ENCODE assay signal across 8 cellular contexts in the genomic region with DNA sequence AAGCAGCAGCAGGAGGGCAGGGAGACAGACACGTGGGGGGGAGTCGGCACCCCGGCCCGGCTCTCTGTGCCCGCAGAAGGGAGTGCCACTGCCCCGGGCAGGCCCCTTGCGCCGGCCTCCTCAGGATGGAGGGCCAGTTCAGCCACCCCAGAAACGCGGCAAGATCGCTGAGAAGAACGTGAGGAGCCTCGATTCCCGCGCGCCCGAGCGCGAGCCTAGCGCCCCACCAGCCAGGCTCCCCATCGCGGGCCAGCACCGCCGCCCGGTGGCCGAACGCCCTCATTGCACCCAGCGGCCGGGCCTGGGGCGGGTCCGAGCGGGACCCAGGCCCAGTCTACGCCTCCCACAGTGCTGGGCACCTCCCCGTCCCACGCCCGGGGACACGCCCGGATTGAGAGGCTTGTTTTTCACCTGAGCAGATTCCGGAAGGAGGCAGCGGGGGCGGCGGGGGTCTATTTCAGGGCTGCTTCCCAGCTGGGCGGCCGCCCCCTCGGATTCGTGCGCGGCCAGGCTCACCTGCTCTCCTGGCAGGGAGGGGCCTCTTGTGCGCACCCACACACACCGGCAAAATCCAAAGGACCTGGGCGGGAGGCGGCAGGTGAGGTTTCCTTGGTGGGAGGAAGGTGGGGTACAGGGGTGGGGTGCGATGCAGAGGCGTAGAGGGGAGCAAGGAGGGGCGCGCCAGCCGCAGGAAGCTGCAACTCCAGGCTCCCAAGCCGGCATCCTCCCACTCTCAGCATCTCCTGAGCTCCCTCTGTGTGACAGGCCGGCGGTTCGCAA. TPM values are rescaled to one million over a fixed set of nuclear protein-coding genes. Genes with fewer than 3 reads are reported as not detected.
DNase-seq lines count a peak whose midpoint lies in the region.

No MANE protein-coding gene starts in this region.

- DNase-seq in NCI-H1417 (lab: John Stamatoyannopoulos, UW), result peak; percentile 52 to 71 (median 63)
- no peak for DNase-seq in NCI-H1417 treated with DMSO at 0.1 percent for 48 hours (lab: John Stamatoyannopoulos, UW)
- peak; percentile 42 for DNase-seq in NCI-H128 (lab: John Stamatoyannopoulos, UW; ENCODE audit: unreplicated experiment)
- peak; percentile 67 for DNase-seq in activated CD4-positive, alpha-beta T cell treated with anti-CD3 and anti-CD28 coated beads, Interleukin-2, amount 50 U/mL, for 1 hour
- DNase-seq in dermis blood vessel endothelial cell, result peak; percentile 59
- DNase-seq in lung microvascular endothelial cell (ENCODE audit: low read depth in 2 of 2), result peak; percentile 41 to 42
- peak; percentile 45 to 54 for DNase-seq in stimulated activated CD8-positive, alpha-beta memory T cell treated with anti-CD3 and anti-CD28 coated beads, Interleukin-15, amount 100 ng/mL, for 48 hours (ENCODE audit: low read depth in 2 of 2)
- DNase-seq in pons (ENCODE audit: low spot score), result no peak

RNA-seq across cellular contexts. Expression of a gene that starts 9.0 kb away (rescaled TPM):
- total RNA-seq in dermis blood vessel endothelial cell (not detected in 2 replicates), lung microvascular endothelial cell (not detected in 2 replicates)

Comparison
In these comparisons a context has a peak if more than half of its experiments do, and no peak if none do; other contexts are left out.
1. DNase-seq: peak in NCI-H1417 (3 of 3), NCI-H128 (single experiment), activated CD4-positive, alpha-beta T cell treated with anti-CD3 and anti-CD28 coated beads, Interleukin-2, amount 50 U/mL, for 1 hour (single experiment), dermis blood vessel endothelial cell (single experiment), lung microvascular endothelial cell (2 of 2) and stimulated activated CD8-positive, alpha-beta memory T cell treated with anti-CD3 and anti-CD28 coated beads, Interleukin-15, amount 100 ng/mL, for 48 hours (2 of 2); none in NCI-H1417 treated with DMSO at 0.1 percent for 48 hours (single experiment) and pons (single experiment).